25 cellular contexts compared by ENCODE assay signal in genomic region chr2:151907286-151907932, GRCh38.
DNase-seq lines count a peak whose midpoint lies in the region; ATAC-seq and TF ChIP-seq lines count a peak whose summit lies in the region.
"Had no signal": no experiment of that assay in that cellular context is flagged by ENCODE, and none has a peak within 500 bp of the region (broad histone marks: within the 10 kb centered on the region; RNA-seq: fewer than 3 reads in every experiment).

No MANE protein-coding gene starts in this region.

- H3K4me1 Mint-ChIP-seq in chondrocyte (ENCODE audit: low read depth): peaks cover 35% of the 10 kb centered on the region
- H3K4me1 Mint-ChIP-seq: activated CD4-positive, alpha-beta T cell treated with anti-CD3 and anti-CD28 coated beads for 36 hours; activated naive CD8-positive, alpha-beta T cell treated with anti-CD3 and anti-CD28 coated beads, Interleukin-2, amount 50 U/mL, for 24 hours had no signal

- 58 to 67% methylated on average over 1 of the region's 3 CpGs for WGBS in mesodermal cell (ENCODE audit: insufficient coverage in 2 of 2), 2 experiments

- H3K9me3 ChIP-seq in HEK293 (ENCODE audit: control insufficient read depth, insufficient read depth, low read depth, low read length) (no peaks in the 10 kb centered on the region), mesodermal cell (ENCODE audit: control insufficient read depth, low read length) (no peaks in the 10 kb centered on the region)
- H3K9me3 ChIP-seq: heart left ventricle had no signal

- peaks cover 3% of the 10 kb centered on the region for H3K27me3 Mint-ChIP-seq in chondrocyte (ENCODE audit: low read depth)
- H3K27me3 Mint-ChIP-seq: T-helper 17 cell had no signal

- H3K9me3 Mint-ChIP-seq in chondrocyte (ENCODE audit: low read depth): peaks cover 4% of the 10 kb centered on the region
- H3K9me3 Mint-ChIP-seq: activated naive CD8-positive, alpha-beta T cell treated with anti-CD3 and anti-CD28 coated beads, Interleukin-2, amount 50 U/mL, for 24 hours; activated T-cell treated with anti-CD3 and anti-CD28 coated beads, Interleukin-2, amount 50 U/mL, for 4 hours; HFFc6 had no signal

- no peaks in the 10 kb centered on the region for H3K36me3 ChIP-seq in HEK293 (ENCODE audit: control insufficient read depth in 2 of 2, insufficient read depth in 1 of 2, low read length in 2 of 2)
- no peaks in the 10 kb centered on the region for H3K36me3 ChIP-seq in mesodermal cell (ENCODE audit: control insufficient read depth, insufficient read depth, low read length)
- H3K36me3 ChIP-seq: heart left ventricle had no signal

- H3K27ac ChIP-seq in HEK293 (ENCODE audit: extremely low read depth, low read depth, low read length) (no peak overlapping the region), mesodermal cell (ENCODE audit: low read depth, low read length, severe bottlenecking) (peak overlapping the region; percentile 0), substantia nigra (ENCODE audit: low read depth, low read length, poor library complexity, severe bottlenecking) (peak overlapping the region; percentile 47)

- no peak for ATAC-seq in GM18870 (IDR thresholded peaks at IDR 0.05; ENCODE audit: unreplicated experiment)
- no peak for ATAC-seq in HG02981 (IDR thresholded peaks at IDR 0.05; ENCODE audit: unreplicated experiment)
- ATAC-seq: activated CD4-positive, alpha-beta T cell treated with anti-CD3 and anti-CD28 coated beads for 36 hours; activated naive CD8-positive, alpha-beta T cell treated with anti-CD3 and anti-CD28 coated beads, Interleukin-2, amount 50 U/mL, for 24 hours; activated T-cell treated with anti-CD3 and anti-CD28 coated beads, Interleukin-2, amount 50 U/mL, for 4 hours; GM12878; PC-3; SK-N-SH treated with all-trans-retinoic acid at 6 μM for 48 hours; T-helper 17 cell had no signal

- H3K4me1 ChIP-seq in HEK293 (ENCODE audit: control insufficient read depth, insufficient read depth, low read length) (peaks cover 3% of the 10 kb centered on the region; the same call in 1 of the 2 replicates), mesodermal cell (ENCODE audit: control insufficient read depth, insufficient read depth, low read length, poor library complexity, severe bottlenecking) (no peaks in the 10 kb centered on the region)

- H3K4me3 Mint-ChIP-seq in chondrocyte (ENCODE audit: unreplicated experiment): no peak overlapping the region
- H3K4me3 Mint-ChIP-seq: activated CD4-positive, alpha-beta T cell treated with anti-CD3 and anti-CD28 coated beads for 36 hours; activated naive CD8-positive, alpha-beta T cell treated with anti-CD3 and anti-CD28 coated beads, Interleukin-2, amount 50 U/mL, for 24 hours; activated T-cell treated with anti-CD3 and anti-CD28 coated beads, Interleukin-2, amount 50 U/mL, for 4 hours; HFFc6; T-helper 17 cell had no signal

- POLR2A ChIA-PET in HEK293 (lab: Yijun Ruan, JAX): no interaction called here

- H3K36me3 Mint-ChIP-seq in chondrocyte (ENCODE audit: low read depth): peaks cover 2% of the 10 kb centered on the region

- DNase-seq in chondrocyte (ENCODE audit: low spot score) (no peak), substantia nigra (lab: John Stamatoyannopoulos, UW) (no peak), activated T-cell treated with anti-CD3 and anti-CD28 coated beads for 4 hours (no peak)
- DNase-seq: activated CD4-positive, alpha-beta T cell treated with anti-CD3 and anti-CD28 coated beads for 36 hours; activated CD8-positive, alpha-beta memory T cell treated with anti-CD3 and anti-CD28 coated beads for 24 hours; activated gamma-delta T cell treated with Interleukin-2 at 50 U/mL for 16 hours; activated naive CD8-positive, alpha-beta T cell treated with anti-CD3 and anti-CD28 coated beads, Interleukin-2, amount 50 U/mL, for 24 hours; activated T-cell treated with anti-CD3 and anti-CD28 coated beads, Interleukin-2, amount 50 U/mL, for 4 hours; effector memory CD4-positive, alpha-beta T cell; heart left ventricle; HFFc6; mesendoderm; NCI-H187 treated with DMSO at 0.1 percent for 48 hours; NCI-H524; PC-3; retina; stimulated activated CD4-positive, alpha-beta T cell treated with anti-CD3 and anti-CD28 coated beads, Interleukin-2, amount 100 ng/mL, for 24 hours; T-helper 17 cell; trophoblast cell had no signal

- no peak overlapping the region for H3K4me3 ChIP-seq in HEK293 (ENCODE audit: low read depth, low read length)
- H3K4me3 ChIP-seq in mesodermal cell (ENCODE audit: extremely low read depth, insufficient read depth, low read length, poor library complexity, severe bottlenecking): no peak overlapping the region
- H3K4me3 ChIP-seq: GM12878, heart left ventricle had no signal

- TF ChIP-seq CTCF in HEK293 (tag by site-specific recombination; IDR thresholded peaks at IDR 0.05) (no peak), chondrocyte (IDR thresholded peaks at IDR 0.05) (no peak)

- CTCF ChIA-PET in HEK293 (lab: Yijun Ruan, JAX): interaction anchor here (1.2 to 1.7 kb wide), 2 partner anchors 10 to 40 kb away, joined by 4 read pairs; no protein-coding TSS in a partner anchor

- peak overlapping the region; percentile 66 for H3K27ac Mint-ChIP-seq in chondrocyte (ENCODE audit: unreplicated experiment)
- H3K27ac Mint-ChIP-seq: activated CD4-positive, alpha-beta T cell treated with anti-CD3 and anti-CD28 coated beads for 36 hours; activated naive CD8-positive, alpha-beta T cell treated with anti-CD3 and anti-CD28 coated beads, Interleukin-2, amount 50 U/mL, for 24 hours; HFFc6; T-helper 17 cell had no signal

TF ChIP-seq in HEK293, 187 proteins besides CTCF, POLR2A, EP300 and RAD21:
- TF ChIP-seq ZNF529 (tag by site-specific recombination; IDR thresholded peaks at IDR 0.05; ENCODE audit: insufficient replicate concordance) (peak; percentile 97), ZNF768 (tag by site-specific recombination; IDR thresholded peaks at IDR 0.05) (no peak)
